Comparison of ENCODE assay signal across 1 cellular context in genomic region chr6:154510144-154510905, GRCh38.
TF ChIP-seq lines count a peak whose summit lies in the region.

Gene CNKSR3, minus strand, starts transcription at chr6:154510685. Its CDS starts 571 bp downstream, at chr6:154510114.

TF ChIP-seq in WTC11, 78 proteins besides CTCF, POLR2A, EP300 and RAD21 (continued from another document and continues in another):
- TF ChIP-seq ARID4B (CRISPR knock-in tag; IDR thresholded peaks at IDR 0.05; ENCODE audit: borderline replicate concordance) = peak; percentile 58; the same call in 1 of the 2 replicates
- no peak for TF ChIP-seq ZSCAN18 (CRISPR knock-in tag; IDR thresholded peaks at IDR 0.05)
- no peak for TF ChIP-seq NFYB (CRISPR knock-in tag; conservative IDR thresholded peaks at IDR 0.05; ENCODE audit: low read depth)
- no peak for TF ChIP-seq CBFB (CRISPR knock-in tag; IDR thresholded peaks at IDR 0.05; ENCODE audit: low read depth)
- TF ChIP-seq EMX1 (CRISPR knock-in tag; IDR thresholded peaks at IDR 0.05) = no peak
- no peak for TF ChIP-seq JAZF1 (CRISPR knock-in tag; IDR thresholded peaks at IDR 0.05)
- 0 out of 2 replicates have a peak, but pooled peaks have one; percentile 81 for TF ChIP-seq KAT7 (CRISPR knock-in tag; IDR thresholded peaks at IDR 0.05; ENCODE audit: borderline replicate concordance)
- no peak for TF ChIP-seq ZNF425 (CRISPR knock-in tag; conservative IDR thresholded peaks at IDR 0.05)
- TF ChIP-seq ERG (CRISPR knock-in tag; IDR thresholded peaks at IDR 0.05) = no peak
- no peak for TF ChIP-seq STAT6 (CRISPR knock-in tag; conservative IDR thresholded peaks at IDR 0.05; ENCODE audit: low read depth)
- peak; percentile 73 for TF ChIP-seq HMGXB4 (CRISPR knock-in tag; IDR thresholded peaks at IDR 0.05)
- TF ChIP-seq ZNF416 (CRISPR knock-in tag; IDR thresholded peaks at IDR 0.05) = peak; percentile 79; the same call in 1 of the 2 replicates
- TF ChIP-seq TP53 (CRISPR knock-in tag; IDR thresholded peaks at IDR 0.05) = 0 out of 2 replicates have a peak, but pooled peaks have one; percentile 9
- no peak for TF ChIP-seq AR (CRISPR knock-in tag; IDR thresholded peaks at IDR 0.05)
- no peak for TF ChIP-seq ZNF281 (CRISPR knock-in tag; IDR thresholded peaks at IDR 0.05)
- peak; percentile 59; the same call in 1 of the 2 replicates for TF ChIP-seq RELA (CRISPR knock-in tag; IDR thresholded peaks at IDR 0.05; ENCODE audit: borderline replicate concordance)
- no peak for TF ChIP-seq JUN (CRISPR knock-in tag; IDR thresholded peaks at IDR 0.05)
- peak; percentile 18; the same call in 1 of the 2 replicates for TF ChIP-seq IRF2 (CRISPR knock-in tag; IDR thresholded peaks at IDR 0.05; ENCODE audit: borderline replicate concordance, low read depth)
- TF ChIP-seq CREB1 (CRISPR knock-in tag; IDR thresholded peaks at IDR 0.05) = no peak; the same call in 1 of the 2 replicates
- TF ChIP-seq IRF1 (CRISPR knock-in tag; IDR thresholded peaks at IDR 0.05) = no peak
- no peak for TF ChIP-seq ZNF671 (CRISPR knock-in tag; IDR thresholded peaks at IDR 0.05)
- TF ChIP-seq CDX4 (CRISPR knock-in tag; IDR thresholded peaks at IDR 0.05; ENCODE audit: borderline replicate concordance) = no peak
